In the genomic region with DNA sequence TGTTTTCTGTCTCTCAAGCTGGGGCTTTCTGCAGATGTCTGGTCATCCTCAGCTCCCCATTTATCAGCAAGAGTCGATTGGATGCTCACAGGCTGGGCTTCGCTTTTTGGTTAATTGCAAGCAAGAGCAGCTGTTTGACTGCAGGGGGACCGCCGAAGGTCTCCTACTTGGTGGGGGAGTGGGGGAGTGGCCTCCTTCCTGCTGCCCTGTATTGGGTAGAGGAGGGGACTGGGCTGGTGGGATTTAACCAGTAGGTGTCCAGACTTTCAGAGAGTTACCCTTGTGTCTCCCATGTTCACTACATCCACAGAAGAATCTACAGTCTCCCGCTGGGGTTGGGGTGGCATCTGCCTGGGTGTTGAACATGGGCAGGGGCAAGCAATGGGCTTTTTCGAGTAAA, we compare ENCODE assay signal across 18 cellular contexts.
DNase-seq lines count a peak whose midpoint lies in the region; ATAC-seq and TF ChIP-seq lines count a peak whose summit lies in the region.
"Had no signal": no experiment of that assay in that cellular context is flagged by ENCODE, and none has a peak within 500 bp of the region (broad histone marks: within the 10 kb centered on the region; RNA-seq: fewer than 3 reads in every experiment).

No MANE protein-coding gene starts in this region.

- no peak overlapping the region for H2BK20ac ChIP-seq in H9 (ENCODE audit: low read depth, low read length, poor library complexity, severe bottlenecking)

- no peaks in the 10 kb centered on the region for H4K20me1 ChIP-seq in H9 (ENCODE audit: control insufficient read depth, insufficient read depth, insufficient read length)

- peak; percentile 24 for DNase-seq in NCI-H82 (lab: John Stamatoyannopoulos, UW)
- DNase-seq in NCI-H82 treated with DMSO at 0.1 percent for 48 hours (lab: John Stamatoyannopoulos, UW; ENCODE audit: unreplicated experiment): no peak
- peak; percentile 62 for DNase-seq in H9
- DNase-seq in iPS-NIHi11 (ENCODE audit: low spot score): peak; percentile 60
- DNase-seq in sciatic nerve (ENCODE audit: low spot score): peak; percentile 25
- no peak for DNase-seq in substantia nigra (lab: John Stamatoyannopoulos, UW)
- no peak for DNase-seq in T-helper 9 cell
- DNase-seq: 8988T; DMS79 treated with DMSO at 0.1 percent for 48 hours; NCI-H187 treated with DMSO at 0.1 percent for 48 hours; NCI-H446; NCI-H69; NK-92 treated with Interleukin-12 subunit alpha and Interleukin-12 subunit beta, amount 100 ng/mL, for 24 hours had no signal

- H3K27ac Mint-ChIP-seq in H9: peak overlapping the region in 1 of 3 experiments; percentile 52; a peak in 2 of 7 replicates

- H2BK15ac ChIP-seq in H9 (ENCODE audit: low read depth, low read length): no peak overlapping the region

- peaks cover 10% of the 10 kb centered on the region for H3K27me3 Mint-ChIP-seq in H9 (ENCODE audit: low read depth)

- H3K9me3 ChIP-seq in H9 (ENCODE audit: control insufficient read depth, low read depth, low read length): peaks cover 3% of the 10 kb centered on the region

- no peak overlapping the region for H4K8ac ChIP-seq in H9 (replicated peaks; ENCODE audit: insufficient read length, low read depth, low read length)

- H3K27ac ChIP-seq in H9 (ENCODE audit: insufficient read length, low read depth, low read length) (no peak overlapping the region), substantia nigra (ENCODE audit: low read depth, low read length, poor library complexity, severe bottlenecking) (no peak overlapping the region)
- H3K27ac ChIP-seq: Peyer's patch had no signal

- H3K27me3 ChIP-seq in H9 (ENCODE audit: insufficient read depth, low read length): no peaks in the 10 kb centered on the region
- H3K27me3 ChIP-seq: Peyer's patch had no signal

- no peak overlapping the region for H4K91ac ChIP-seq in H9 (ENCODE audit: insufficient read length, low read depth, low read length)

- H3K79me1 ChIP-seq in H9 (ENCODE audit: insufficient read depth, low read depth, low read length, poor library complexity, severe bottlenecking): no peaks in the 10 kb centered on the region

- H3K4ac ChIP-seq in H9 (ENCODE audit: low read depth, low read length): no peak overlapping the region

- no peaks in the 10 kb centered on the region for H3K23me2 ChIP-seq in H9 (ENCODE audit: insufficient read length, low read depth, low read length, poor library complexity, severe bottlenecking)

- 0 out of 3 replicates have a peak, but pooled peaks have one; percentile 10 for TF ChIP-seq CTCF in H9 (conservative IDR thresholded peaks at IDR 0.05)

- no peak overlapping the region for H2AK5ac ChIP-seq in H9 (ENCODE audit: insufficient read length, low read length)

- WGBS in H9 (ENCODE audit: extremely low coverage, insufficient read length, low lambda C conversion rate): no CpG with 5 or more reads among the region's 6 CpGs

- no peak overlapping the region for H3K4me3 Mint-ChIP-seq in H9

- H3K23ac ChIP-seq in H9 (ENCODE audit: insufficient read length, low read depth, low read length): no peak overlapping the region

- no peak overlapping the region for H4K5ac ChIP-seq in H9 (ENCODE audit: insufficient read length, low read depth, low read length)

- no peak overlapping the region for H3K14ac ChIP-seq in H9 (ENCODE audit: insufficient read depth, low read length)

- H3K56ac ChIP-seq in H9 (ENCODE audit: insufficient read length, low read depth, low read length): no peak overlapping the region

- H2BK5ac ChIP-seq in H9 (ENCODE audit: insufficient read length, low read length): no peak overlapping the region

- H3K9me3 Mint-ChIP-seq in H9: peaks cover 7 to 8% of the 10 kb centered on the region in 2 experiments

- intact Hi-C loops in sciatic nerve (cut with DNase I): no loop called here

- H3T11ph ChIP-seq in H9 (ENCODE audit: low read length): no peak overlapping the region

- no peak overlapping the region for H2BK120ac ChIP-seq in H9 (ENCODE audit: low read depth, low read length, poor library complexity, severe bottlenecking)

- H3K4me1 ChIP-seq in H9 (ENCODE audit: insufficient read depth, low read length): no peaks in the 10 kb centered on the region
- H3K4me1 ChIP-seq: Peyer's patch had no signal

- H3K4me2 ChIP-seq in H9 (ENCODE audit: insufficient read depth, insufficient read length, low read length): no peak overlapping the region

- H2AFZ ChIP-seq in H9 (ENCODE audit: low read length): no peak overlapping the region

- H3K9ac ChIP-seq in H9 (ENCODE audit: extremely low read depth, insufficient read length, low read length): no peak overlapping the region

- no peak overlapping the region for H2BK12ac ChIP-seq in H9 (ENCODE audit: insufficient read length, low read depth, low read length)

- H3K18ac ChIP-seq in H9 (ENCODE audit: insufficient read length, low read depth, low read length): no peak overlapping the region

- peaks cover 0 to 5% (median 5%) of the 10 kb centered on the region in 3 experiments; a peak in 3 of 7 replicates for H3K36me3 Mint-ChIP-seq in H9 (ENCODE audit: insufficient read depth in 1 of 3, low read depth in 3 of 3)
- H3K36me3 Mint-ChIP-seq: CD14-positive monocyte had no signal

- ATAC-seq in sciatic nerve: no peak
- ATAC-seq in GM21737 (IDR thresholded peaks at IDR 0.05; ENCODE audit: unreplicated experiment): no peak
- ATAC-seq: K562, Right ventricle myocardium inferior had no signal

- H3K79me2 ChIP-seq in H9 (ENCODE audit: insufficient read depth, low read length): no peaks in the 10 kb centered on the region

- peaks cover 9 to 11% of the 10 kb centered on the region in 2 experiments for H3K4me1 Mint-ChIP-seq in H9
- H3K4me1 Mint-ChIP-seq: CD14-positive monocyte had no signal

Comparison
In these comparisons a context has a peak if more than half of its experiments do, and no peak if none do; other contexts are left out.
1. DNase-seq: peak in NCI-H82 (single experiment), H9 (single experiment), iPS-NIHi11 (single experiment) and sciatic nerve (single experiment); none in NCI-H82 treated with DMSO at 0.1 percent for 48 hours (single experiment), substantia nigra (0 of 49) and T-helper 9 cell (single experiment).